8 cellular contexts compared by ENCODE assay signal in the genomic region with DNA sequence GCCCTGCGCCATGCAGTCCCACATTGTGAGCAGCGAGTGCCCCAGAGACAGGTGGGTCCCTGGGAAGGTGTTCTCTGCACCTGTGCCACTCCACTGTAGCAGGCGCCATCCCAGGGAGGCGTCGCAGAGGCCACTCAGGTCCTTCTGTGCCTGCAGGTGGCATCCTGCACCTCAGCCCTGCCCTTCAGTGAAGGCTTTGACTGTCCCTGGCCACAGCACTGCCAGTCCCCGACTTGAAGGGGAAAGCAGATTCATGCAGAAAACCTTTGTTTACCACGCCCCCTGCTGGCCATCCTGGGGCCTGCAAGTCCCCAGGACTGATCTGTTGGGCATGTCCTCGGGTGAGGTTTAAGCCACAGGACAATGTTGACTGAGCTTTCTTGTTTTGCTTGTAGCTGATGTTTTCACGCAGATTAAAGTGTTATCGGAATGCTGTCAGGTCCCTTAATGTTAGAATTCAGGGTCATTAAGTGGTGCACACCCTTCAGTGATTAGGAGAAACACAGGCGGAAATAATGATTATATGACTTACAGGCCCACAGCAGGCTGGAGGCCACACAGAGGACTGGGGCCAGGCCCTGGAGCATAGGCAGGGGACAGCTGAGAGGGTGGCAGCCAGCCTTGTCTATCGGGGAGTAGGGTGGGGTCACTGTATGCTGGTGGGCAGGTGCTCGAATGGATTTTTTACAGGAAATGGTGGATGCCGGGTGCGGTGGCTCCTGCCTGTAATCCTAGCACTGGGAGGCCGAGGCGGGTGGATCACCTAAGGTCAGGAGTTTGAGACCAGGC. TPM values are rescaled to one million over a fixed set of nuclear protein-coding genes. Genes with fewer than 3 reads are reported as not detected.
DNase-seq lines count a peak whose midpoint lies in the region; ATAC-seq and TF ChIP-seq lines count a peak whose summit lies in the region.

No MANE protein-coding gene starts in this region.

- ATAC-seq in GM18868 (IDR thresholded peaks at IDR 0.05; ENCODE audit: unreplicated experiment): no peak

- no peaks in the 10 kb centered on the region for H3K27me3 ChIP-seq in OCI-LY3 (ENCODE audit: low read depth, low read length)

- no peak overlapping the region for H3K4me2 ChIP-seq in OCI-LY3 (ENCODE audit: low read length)

- peaks cover 20% of the 10 kb centered on the region for H4K20me1 ChIP-seq in OCI-LY3 (ENCODE audit: insufficient read depth, low read length)

- peaks cover 82% of the 10 kb centered on the region for H3K79me2 ChIP-seq in OCI-LY3 (ENCODE audit: low read length)

- peaks cover 63% of the 10 kb centered on the region for H3K36me3 ChIP-seq in OCI-LY3 (replicated peaks; ENCODE audit: low read depth, low read length)

- TF ChIP-seq CTCF in OCI-LY3 (IDR thresholded peaks at IDR 0.05; ENCODE audit: low read depth, low read length): peak; percentile 93
- peak; percentile 99 for TF ChIP-seq CTCF in epithelial cell of esophagus (IDR thresholded peaks at IDR 0.05; ENCODE audit: insufficient read depth, low read depth, low read length, missing control alignments)

- H3K9me3 ChIP-seq in OCI-LY3 (ENCODE audit: insufficient read depth, low read length): no peaks in the 10 kb centered on the region

- no peak overlapping the region for H3K27ac ChIP-seq in OCI-LY3 (ENCODE audit: low read length)

- DNase-seq in DMS153 (lab: John Stamatoyannopoulos, UW): peak; percentile 15
- DNase-seq in HuH-7 (ENCODE audit: low spot score): peak; percentile 92
- DNase-seq in activated T-cell treated with anti-CD3 and anti-CD28 coated beads for 24 hours (ENCODE audit: low read depth): peak; percentile 84
- DNase-seq in epithelial cell of esophagus (ENCODE audit: low read depth): peak; percentile 86
- peak; percentile 91 for DNase-seq in myocyte (ENCODE audit: low read depth)
- peak; percentile 86 for DNase-seq in stimulated activated CD8-positive, alpha-beta memory T cell treated with anti-CD3 and anti-CD28 coated beads, Interleukin-7, amount 100 ng/mL, for 24 hours (ENCODE audit: low read depth)

- peaks cover 12% of the 10 kb centered on the region for H3K4me1 ChIP-seq in OCI-LY3 (ENCODE audit: low read length)

- H2AFZ ChIP-seq in OCI-LY3 (ENCODE audit: low read depth, low read length): no peak overlapping the region

- H3K4me3 ChIP-seq in OCI-LY3 (ENCODE audit: low read length) (no peak overlapping the region), epithelial cell of esophagus (ENCODE audit: low read length) (no peak overlapping the region)

- no peak overlapping the region for H3K9ac ChIP-seq in OCI-LY3 (ENCODE audit: low read length)

RNA-seq across cellular contexts. Expression of a gene that starts 5.0 kb away (rescaled TPM):
- total RNA-seq in myocyte: 1.2 and 3.9 TPM in 2 replicates
- 4.0 TPM for polyA plus RNA-seq in myocyte (2012)

RNA-seq across cellular contexts. Expression of a gene that starts 5.2 kb away (rescaled TPM):
- 91.1 and 121 TPM in 2 replicates for total RNA-seq in myocyte
- polyA plus RNA-seq in myocyte (2012): 55.1 TPM

RNA-seq across cellular contexts. Expression of a gene that starts 14.2 kb away (rescaled TPM):
- 63.4 and 76.9 TPM in 2 replicates for total RNA-seq in myocyte
- 32.1 TPM for polyA plus RNA-seq in myocyte (2012)

RNA-seq across cellular contexts. Expression of a gene that starts 42.2 kb away (rescaled TPM):
- total RNA-seq in myocyte: 10.9 and 26.7 TPM in 2 replicates
- 3.8 TPM for polyA plus RNA-seq in myocyte (2012)

Comparison
In these comparisons a context has a peak if more than half of its experiments do, and no peak if none do; other contexts are left out.
1. DNase-seq: peak in every context shown above with its lines; median percentile 92 in HuH-7; 91 in myocyte; 86 in epithelial cell of esophagus; 86 in stimulated activated CD8-positive, alpha-beta memory T cell treated with anti-CD3 and anti-CD28 coated beads, Interleukin-7, amount 100 ng/mL, for 24 hours; 84 in activated T-cell treated with anti-CD3 and anti-CD28 coated beads for 24 hours; 15 in DMS153.